ENCODE assay signal across 21 cellular contexts in genomic region chr10:74683067-74683466, GRCh38.
DNase-seq lines count a peak whose midpoint lies in the region; TF ChIP-seq lines count a peak whose summit lies in the region.
"Had no signal": no experiment of that assay in that cellular context is flagged by ENCODE, and none has a peak within 500 bp of the region (broad histone marks: within the 10 kb centered on the region; RNA-seq: fewer than 3 reads in every experiment).

No MANE protein-coding gene starts in this region.

- H3K9me3 ChIP-seq in endocrine pancreas (ENCODE audit: control insufficient read depth, low read length) (no peaks in the 10 kb centered on the region), PC-9 (ENCODE audit: insufficient read depth, low read depth) (no peaks in the 10 kb centered on the region)
- H3K9me3 ChIP-seq: BE2C, gastroesophageal sphincter, prostate gland had no signal

- peaks cover 22% of the 10 kb centered on the region for H3K4me1 Mint-ChIP-seq in nephron progenitor cell

- no peak overlapping the region for H3K9ac ChIP-seq in endocrine pancreas (ENCODE audit: control insufficient read depth, insufficient read depth, low read length)

- H4K20me1 ChIP-seq in PC-9 (ENCODE audit: insufficient read depth): no peaks in the 10 kb centered on the region

- no peaks in the 10 kb centered on the region for H3K79me2 ChIP-seq in PC-9 (ENCODE audit: low read depth)

- H3K9me3 Mint-ChIP-seq in nephron progenitor cell: peaks cover 4% of the 10 kb centered on the region
- H3K9me3 Mint-ChIP-seq: brain; HFFc6; natural killer cell treated with Interleukin-12 subunit alpha and Interleukin-12 subunit beta and Interleukin-15 and Interleukin-18, amount 100 ng/mL, for 72 hours had no signal

- no peaks in the 10 kb centered on the region for H3K36me3 ChIP-seq in endocrine pancreas (ENCODE audit: control insufficient read depth, insufficient read depth, low read length)
- no peaks in the 10 kb centered on the region for H3K36me3 ChIP-seq in PC-9 (ENCODE audit: low read depth)
- H3K36me3 ChIP-seq: BE2C, prostate gland had no signal

- H3K27ac Mint-ChIP-seq in nephron progenitor cell: peak overlapping the region; percentile 82
- H3K27ac Mint-ChIP-seq: activated naive CD8-positive, alpha-beta T cell; HFFc6 had no signal

- BruUV-seq in PC-9 (replicated peaks; lab: Mats Ljungman, UMichigan): no TSS peak

- H2AFZ ChIP-seq in PC-9: no peak overlapping the region

- H3K27me3 ChIP-seq in endocrine pancreas (ENCODE audit: control insufficient read depth, insufficient read depth, low read length): no peaks in the 10 kb centered on the region
- H3K27me3 ChIP-seq in PC-9 (ENCODE audit: insufficient read depth, low read depth): no peaks in the 10 kb centered on the region
- H3K27me3 ChIP-seq: BE2C, gastroesophageal sphincter had no signal

- no peak for TF ChIP-seq CTCF in nephron progenitor cell (IDR thresholded peaks at IDR 0.05)
- TF ChIP-seq CTCF in PC-9 (conservative IDR thresholded peaks at IDR 0.05): no peak

- H3K36me3 Mint-ChIP-seq in nephron progenitor cell (ENCODE audit: low read depth): peaks cover 26% of the 10 kb centered on the region

- POLR2A ChIA-PET in PC-9 (lab: Charles Lee; ENCODE audit: unreplicated experiment): interaction anchor here (0.5 kb wide), 1 partner anchor 13 kb away, joined by 3 read pairs; no protein-coding TSS in a partner anchor

- intact Hi-C loops in PC-9 (cut with micrococcal nuclease; ENCODE audit: unreplicated experiment): no loop called here

- no peaks in the 10 kb centered on the region for H3K27me3 Mint-ChIP-seq in nephron progenitor cell (ENCODE audit: low read depth, poor library complexity)
- H3K27me3 Mint-ChIP-seq: activated naive CD8-positive, alpha-beta T cell; brain; natural killer cell treated with Interleukin-12 subunit alpha and Interleukin-12 subunit beta and Interleukin-15 and Interleukin-18, amount 100 ng/mL, for 72 hours had no signal

- no peak overlapping the region for H3K4me2 ChIP-seq in PC-9

- DNase-seq in DMS53 (lab: John Stamatoyannopoulos, UW) (peak; percentile 28), DMS53 treated with DMSO at 0.1 percent for 48 hours (lab: John Stamatoyannopoulos, UW; ENCODE audit: unreplicated experiment) (no peak), MV-4-11 (lab: John Stamatoyannopoulos, UW) (peak; percentile 38), nephron progenitor cell (no peak), OCI-M2 (lab: John Stamatoyannopoulos, UW; ENCODE audit: unreplicated experiment) (no peak), mesenteric fat pad (ENCODE audit: low spot score) (no peak), PC-9 (no peak)
- DNase-seq: BE2C; HFFc6; NCI-H524; OCI-M1; stimulated activated CD4-positive, alpha-beta T cell treated with anti-CD3 and anti-CD28 coated beads, Interleukin-2, amount 100 ng/mL, for 48 hours; T1000 had no signal

- no peak overlapping the region for H3K4me3 Mint-ChIP-seq in nephron progenitor cell
- H3K4me3 Mint-ChIP-seq: activated naive CD8-positive, alpha-beta T cell; brain; HFFc6; natural killer cell treated with Interleukin-12 subunit alpha and Interleukin-12 subunit beta and Interleukin-15 and Interleukin-18, amount 100 ng/mL, for 72 hours had no signal

- CTCF ChIA-PET in PC-9 (lab: Charles Lee): no interaction called here

- no peaks in the 10 kb centered on the region for H3F3A ChIP-seq in PC-9 (ENCODE audit: insufficient read depth, low read depth)

- H3K9me2 ChIP-seq in PC-9 (ENCODE audit: insufficient read depth): no peaks in the 10 kb centered on the region

- H3K4me3 ChIP-seq in endocrine pancreas (ENCODE audit: control insufficient read depth, insufficient read depth, low read length): peak overlapping the region; percentile 42
- no peak overlapping the region for H3K4me3 ChIP-seq in PC-9
- H3K4me3 ChIP-seq: gastroesophageal sphincter, prostate gland, skin epidermis had no signal

- H3K4me1 ChIP-seq in endocrine pancreas (ENCODE audit: control insufficient read depth, insufficient read depth, low read length) (peaks cover 17% of the 10 kb centered on the region), PC-9 (replicated peaks; ENCODE audit: insufficient read depth) (no peaks in the 10 kb centered on the region)
- H3K4me1 ChIP-seq: BE2C, gastroesophageal sphincter, prostate gland had no signal

- no peak overlapping the region for H3K27ac ChIP-seq in PC-9
- H3K27ac ChIP-seq: 22Rv1, gastroesophageal sphincter, prostate gland, skin epidermis had no signal

Comparison
In these comparisons a context has a peak if more than half of its experiments do, and no peak if none do; other contexts are left out.
1. DNase-seq: peak in DMS53 (single experiment) and MV-4-11 (single experiment); none in DMS53 treated with DMSO at 0.1 percent for 48 hours (single experiment), nephron progenitor cell (single experiment), OCI-M2 (single experiment), mesenteric fat pad (single experiment) and PC-9 (0 of 2).